Comparison of ENCODE assay signal across 12 cellular contexts in the genomic region with DNA sequence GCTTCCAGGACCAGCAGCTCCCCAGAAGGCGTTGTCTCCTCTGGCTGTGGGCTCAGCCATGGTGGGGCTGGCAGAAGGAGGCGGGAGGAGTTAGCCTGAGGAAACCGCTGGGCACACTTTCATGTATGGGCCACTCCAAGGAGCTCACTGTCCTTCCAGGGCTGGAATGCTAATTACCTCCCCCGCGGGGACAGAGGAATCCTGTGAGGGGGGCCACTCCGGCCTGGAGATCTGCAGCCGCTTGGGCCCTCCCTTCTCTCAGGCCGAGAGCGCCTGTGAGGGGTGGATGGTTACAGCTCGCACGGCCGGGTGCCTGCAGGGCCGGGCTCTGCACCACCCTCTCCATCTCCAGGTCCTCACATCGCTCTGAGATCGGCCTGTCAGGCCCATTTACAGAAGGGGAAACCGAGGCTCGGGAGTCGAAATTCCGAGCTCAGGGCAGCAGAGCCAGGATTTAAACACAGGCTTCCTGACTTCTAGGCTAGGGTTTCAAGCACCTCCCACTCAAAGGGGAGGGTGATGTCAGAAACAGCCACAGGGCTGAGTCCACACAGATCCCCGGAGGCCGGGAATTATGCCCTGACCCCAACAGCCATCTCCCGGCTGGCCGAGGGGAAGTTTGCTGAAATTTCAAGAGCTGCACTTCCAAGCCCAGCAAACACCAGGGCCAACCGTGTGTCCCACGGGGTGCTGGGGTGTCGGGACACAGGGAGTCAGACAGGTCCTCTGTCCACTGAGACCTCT. TPM values are rescaled to one million over a fixed set of nuclear protein-coding genes. Genes with fewer than 3 reads are reported as not detected.
DNase-seq lines count a peak whose midpoint lies in the region; ATAC-seq and TF ChIP-seq lines count a peak whose summit lies in the region.
"Had no signal": no experiment of that assay in that cellular context is flagged by ENCODE, and none has a peak within 500 bp of the region (broad histone marks: within the 10 kb centered on the region; RNA-seq: fewer than 3 reads in every experiment).

No MANE protein-coding gene starts in this region.

- H3K9me3 ChIP-seq in right atrium auricular region: no peaks in the 10 kb centered on the region

- peaks cover 36% of the 10 kb centered on the region for H3K4me1 Mint-ChIP-seq in mesothelial cell of epicardium
- H3K4me1 Mint-ChIP-seq: T-cell had no signal

- DNase-seq in Right ventricle myocardium superior (peak; percentile 38), right atrium auricular region (ENCODE audit: low spot score) (no peak), fibroblast of pulmonary artery (ENCODE audit: low read depth) (peak; percentile 58), mesothelial cell of epicardium (ENCODE audit: low spot score in 2 of 2, unreplicated experiment in 2 of 2) (no peak), NCI-H1105 (lab: John Stamatoyannopoulos, UW) (no peak), DMS53 treated with DMSO at 0.1 percent for 48 hours (lab: John Stamatoyannopoulos, UW; ENCODE audit: unreplicated experiment) (no peak)
- DNase-seq in activated T-cell treated with anti-CD3 and anti-CD28 coated beads, Interleukin-2, amount 50 U/mL, for 1 hour: no peak
- DNase-seq: ACHN; central memory CD4-positive, alpha-beta T cell; NCI-H345; T-cell had no signal

- ATAC-seq in Right ventricle myocardium superior (ENCODE audit: poor library complexity) (peak; percentile 56), HG03521 (IDR thresholded peaks at IDR 0.05; ENCODE audit: unreplicated experiment) (no peak)
- ATAC-seq: T-cell had no signal

- TF ChIP-seq CTCF in right atrium auricular region (IDR thresholded peaks at IDR 0.05) (no peak), fibroblast of pulmonary artery (IDR thresholded peaks at IDR 0.05; ENCODE audit: low read length, missing control alignments) (no peak), mesothelial cell of epicardium (IDR thresholded peaks at IDR 0.05; ENCODE audit: unreplicated experiment) (no peak)

- H3K36me3 Mint-ChIP-seq in mesothelial cell of epicardium: no peaks in the 10 kb centered on the region
- H3K36me3 Mint-ChIP-seq: T-cell had no signal

- H3K27ac Mint-ChIP-seq in mesothelial cell of epicardium: peak overlapping the region; percentile 30
- H3K27ac Mint-ChIP-seq: T-cell had no signal

- H3K27me3 ChIP-seq in right atrium auricular region: no peaks in the 10 kb centered on the region

- no peaks in the 10 kb centered on the region for H3K27me3 Mint-ChIP-seq in mesothelial cell of epicardium (ENCODE audit: low read depth)
- H3K27me3 Mint-ChIP-seq: T-cell had no signal

- H3K9me3 Mint-ChIP-seq in mesothelial cell of epicardium: no peaks in the 10 kb centered on the region
- H3K9me3 Mint-ChIP-seq: T-cell had no signal

- H3K27ac ChIP-seq in right atrium auricular region: peak overlapping the region in 1 of 2 donors; percentile 6

- H3K4me1 ChIP-seq in right atrium auricular region: peaks cover 0 to 26% of the 10 kb centered on the region in 2 donors

- H3K4me3 Mint-ChIP-seq in mesothelial cell of epicardium: no peak overlapping the region
- H3K4me3 Mint-ChIP-seq: T-cell had no signal

- H3K4me3 ChIP-seq in right atrium auricular region (peak overlapping the region in 1 of 2 donors; percentile 7), fibroblast of pulmonary artery (replicated peaks; ENCODE audit: low read depth, low read length) (no peak overlapping the region)

- intact Hi-C loops in Right ventricle myocardium superior (cut with DNase I): no loop called here

- no peaks in the 10 kb centered on the region for H3K36me3 ChIP-seq in right atrium auricular region

RNA-seq across cellular contexts. Expression of a gene that starts 59.1 kb away (rescaled TPM):
- total RNA-seq in Right ventricle myocardium superior (34.5 TPM), right atrium auricular region (10 to 100 TPM; 31.8 to 34.2 TPM), mesothelial cell of epicardium (74.0 to 78.8 TPM (median 75.3 TPM) in 3 replicates)

Comparison
In these comparisons a context has a peak if more than half of its experiments do, and no peak if none do; other contexts are left out.
1. DNase-seq: peak in Right ventricle myocardium superior (single experiment) and fibroblast of pulmonary artery (single experiment); none in right atrium auricular region (single experiment), mesothelial cell of epicardium (0 of 2), activated T-cell treated with anti-CD3 and anti-CD28 coated beads, Interleukin-2, amount 50 U/mL, for 1 hour (single experiment), NCI-H1105 (single experiment) and DMS53 treated with DMSO at 0.1 percent for 48 hours (single experiment).